In the genomic region with DNA sequence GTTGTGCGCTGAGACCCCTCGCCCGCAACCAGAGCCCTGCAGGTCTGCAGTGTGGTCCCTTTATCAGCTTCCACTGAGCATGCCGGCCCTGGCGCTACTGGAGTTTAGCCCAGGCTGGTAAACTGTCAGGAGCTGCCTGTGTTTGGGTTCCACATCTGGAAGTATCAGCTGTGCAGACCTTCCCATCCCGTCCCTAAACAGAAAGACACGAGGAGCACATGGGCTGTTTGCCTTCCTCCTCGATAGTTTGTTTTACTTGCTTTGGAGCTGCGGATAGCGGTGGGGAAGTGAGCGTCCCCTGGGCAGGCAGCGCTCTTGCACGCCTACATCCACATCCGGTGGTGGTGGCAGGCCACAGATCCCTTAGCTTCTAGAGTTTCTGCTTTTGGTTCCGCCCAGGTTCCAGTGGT, we compare ENCODE assay signal across 11 cellular contexts. TPM values are rescaled to one million over a fixed set of nuclear protein-coding genes. Genes with fewer than 3 reads are reported as not detected.
DNase-seq lines count a peak whose midpoint lies in the region; ATAC-seq, FAIRE-seq and TF ChIP-seq lines count a peak whose summit lies in the region.
"Had no signal": no experiment of that assay in that cellular context is flagged by ENCODE, and none has a peak within 500 bp of the region (broad histone marks: within the 10 kb centered on the region; RNA-seq: fewer than 3 reads in every experiment).

No MANE protein-coding gene starts in this region.

- H3K79me2 ChIP-seq in H1 (ENCODE audit: control insufficient read depth in 1 of 2, insufficient read depth in 2 of 2, low read length in 2 of 2), result no peaks in the 10 kb centered on the region

- intact Hi-C loops in heart right ventricle (cut with DNase I) (no loop called here), thyroid gland (cut with DNase I) (no loop called here)

- FAIRE-seq in H1 (lab: Jason Lieb, UNC) (no peak), frontal cortex (lab: Jason Lieb, UNC) (no peak)
- FAIRE-seq: colon had no signal

- H3K23ac ChIP-seq in H1 (ENCODE audit: insufficient read length), result no peak overlapping the region

- no peak overlapping the region for H4K8ac ChIP-seq in H1 (ENCODE audit: extremely low read depth, insufficient read depth, low read length)

- no peak overlapping the region for H4K5ac ChIP-seq in H1 (ENCODE audit: insufficient read length, low read depth, low read length)

- H3K9ac ChIP-seq in H1 (replicated peaks in 1 of 4; ENCODE audit: extremely low read depth in 1 of 4, low read depth in 3 of 4, low read length in 3 of 4), result no peak overlapping the region

- no peak overlapping the region; the same call in 1 of the 2 replicates for H2BK12ac ChIP-seq in H1 (ENCODE audit: low read depth, low read length)

- TF ChIP-seq POLR2A in H1 (IDR thresholded peaks at IDR 0.05; ENCODE audit: control extremely low read depth in 1 of 2, low read depth in 2 of 2, low read length in 2 of 2) (no peak), thyroid gland (IDR thresholded peaks at IDR 0.05) (no peak)

- H3K27ac ChIP-seq in heart right ventricle (peak overlapping the region in 2 of 10 donors; percentile 35 to 36), right atrium auricular region (no peak overlapping the region), H1 (ENCODE audit: low read depth, low read length) (0 out of 2 replicates have a peak overlapping the region, but pooled peaks have one; percentile 15), thyroid gland (peak overlapping the region in 2 of 3 donors; percentile 31 to 47)

- TF ChIP-seq EP300 in H1 (IDR thresholded peaks at IDR 0.05; ENCODE audit: borderline replicate concordance in 1 of 2, low read depth in 2 of 2, low read length in 2 of 2), result no peak

- no peak overlapping the region for H2BK20ac ChIP-seq in H1 (ENCODE audit: low read length)

- no peak overlapping the region for H2AFZ ChIP-seq in H1 (ENCODE audit: low read length)

- no peak for TF ChIP-seq RAD21 in H1 (IDR thresholded peaks at IDR 0.05 in 1 of 2, conservative IDR thresholded peaks at IDR 0.05 in 1 of 2; ENCODE audit: low read depth in 2 of 2, low read length in 2 of 2)

- peak in 1 of 2 donors; percentile 28 for DNase-seq in heart right ventricle
- DNase-seq in right atrium auricular region (ENCODE audit: low spot score), result no peak
- DNase-seq in H1 (ENCODE audit: low read depth in 1 of 2, low spot score in 2 of 2), result no peak
- DNase-seq in thyroid gland, result no peak
- no peak for DNase-seq in NK-92 treated with Interleukin-12 subunit alpha and Interleukin-12 subunit beta, amount 100 ng/mL, for 24 hours (lab: John Stamatoyannopoulos, UW)
- no peak for DNase-seq in frontal cortex (ENCODE audit: low spot score in 2 of 2)
- DNase-seq: DND-41 had no signal

- H3K36me3 ChIP-seq in heart right ventricle (no peaks in the 10 kb centered on the region), right atrium auricular region (no peaks in the 10 kb centered on the region), H1 (ENCODE audit: control insufficient read depth in 2 of 4, insufficient read depth in 4 of 4, low read length in 3 of 4) (no peaks in the 10 kb centered on the region), thyroid gland (peaks cover 0 to under 1% of the 10 kb centered on the region in 2 donors)
- H3K36me3 ChIP-seq: Peyer's patch had no signal

- no peaks in the 10 kb centered on the region for H3K79me1 ChIP-seq in H1 (ENCODE audit: low read depth, low read length)

- peak overlapping the region in 3 of 10 donors; percentile 15 to 19 (median 18) for H3K4me3 ChIP-seq in heart right ventricle
- H3K4me3 ChIP-seq in right atrium auricular region, result no peak overlapping the region
- no peak overlapping the region for H3K4me3 ChIP-seq in H1 (ENCODE audit: extremely low read depth in 1 of 4, insufficient read depth in 2 of 4, low read depth in 3 of 4, low read length in 4 of 4)
- H3K4me3 ChIP-seq in thyroid gland (replicated peaks in 1 of 3), result no peak overlapping the region
- H3K4me3 ChIP-seq: Peyer's patch had no signal

- no peak overlapping the region for H3K4me2 ChIP-seq in H1 (ENCODE audit: insufficient read depth in 1 of 2, low read depth in 2 of 2, low read length in 2 of 2)

- H4K20me1 ChIP-seq in H1 (replicated peaks in 1 of 2; ENCODE audit: control insufficient read depth in 1 of 2, insufficient read depth in 2 of 2, low read length in 2 of 2), result no peaks in the 10 kb centered on the region

- ATAC-seq in heart right ventricle, result peak in 7 of 8 donors; percentile 29 to 62 (median 48)
- ATAC-seq in HG03196 (IDR thresholded peaks at IDR 0.05; ENCODE audit: unreplicated experiment), result peak; percentile 77
- no peak for ATAC-seq in esophagus mucosa

- TF ChIP-seq CTCF in heart right ventricle (IDR thresholded peaks at IDR 0.05) (no peak), right atrium auricular region (IDR thresholded peaks at IDR 0.05) (no peak), H1 (IDR thresholded peaks at IDR 0.05; ENCODE audit: control extremely low read depth in 1 of 3, insufficient read depth in 1 of 3, low read depth in 1 of 3, low read length in 3 of 3) (no peak), thyroid gland (IDR thresholded peaks at IDR 0.05) (no peak)

- H2AK5ac ChIP-seq in H1 (ENCODE audit: low read depth, low read length), result no peak overlapping the region

- CTCF ChIA-PET in H1 (lab: Charles Lee; ENCODE audit: partially characterized antibody), result interaction anchor here (0.5 to 1.6 kb wide), 8 partner anchors 8 to 316 kb away, joined by 3 to 4 read pairs (median 3); a partner anchor contains a TSS

- peak overlapping the region; percentile 81; the same call in 1 of the 2 replicates for H2BK15ac ChIP-seq in H1 (ENCODE audit: low read length)

- no peak overlapping the region for H2BK120ac ChIP-seq in H1 (replicated peaks; ENCODE audit: low read depth, low read length)

- no peak overlapping the region for H3K56ac ChIP-seq in H1 (replicated peaks; ENCODE audit: insufficient read length, low read depth, low read length)

- H3K18ac ChIP-seq in H1 (ENCODE audit: extremely low read depth, low read length), result no peak overlapping the region

- no peak overlapping the region for H3K14ac ChIP-seq in H1 (ENCODE audit: insufficient read length)

- WGBS in heart right ventricle, 2 donors, result 54 to 57% methylated on average over 15 of the region's 15 CpGs
- WGBS in H1 (ENCODE audit: extremely low coverage in 1 of 2, insufficient coverage in 1 of 2, insufficient read length in 1 of 2, insufficient replicate concordance in 2 of 2, low coverage in 1 of 2, low lambda C conversion rate in 2 of 2, missing lambda C conversion rate in 1 of 2), 2 experiments, result 91% methylated on average over 15 of the region's 15 CpGs; no CpG with 5 or more reads in 1 of the 2 experiments
- 68 to 69% methylated on average over 15 of the region's 15 CpGs for WGBS in thyroid gland, 2 donors

- H3K4ac ChIP-seq in H1 (replicated peaks; ENCODE audit: insufficient read length, low read depth, low read length), result no peak overlapping the region

- H3K9me3 ChIP-seq in heart right ventricle (no peaks in the 10 kb centered on the region), right atrium auricular region (no peaks in the 10 kb centered on the region), H1 (ENCODE audit: insufficient read depth in 2 of 2, low read depth in 1 of 2, low read length in 1 of 2) (no peaks in the 10 kb centered on the region), thyroid gland (no peaks in the 10 kb centered on the region)
- H3K9me3 ChIP-seq: Peyer's patch had no signal

- H3K27me3 ChIP-seq in heart right ventricle (peaks cover 0 to 6% (median 0%) of the 10 kb centered on the region in 7 donors), right atrium auricular region (no peaks in the 10 kb centered on the region), H1 (replicated peaks in 1 of 4; ENCODE audit: control insufficient read depth in 3 of 4, extremely low read depth in 1 of 4, insufficient read depth in 3 of 4, low read length in 3 of 4) (no peaks in the 10 kb centered on the region), thyroid gland (no peaks in the 10 kb centered on the region)
- H3K27me3 ChIP-seq: Peyer's patch had no signal

- peaks cover 0 to 52% (median 7%) of the 10 kb centered on the region in 9 donors for H3K4me1 ChIP-seq in heart right ventricle
- peaks cover 0 to 3% of the 10 kb centered on the region in 2 donors for H3K4me1 ChIP-seq in right atrium auricular region
- peaks cover 3 to 10% (median 5%) of the 10 kb centered on the region in 4 experiments; a peak in 6 of 7 replicates for H3K4me1 ChIP-seq in H1 (replicated peaks in 1 of 4; ENCODE audit: control insufficient read depth in 3 of 4, insufficient read depth in 4 of 4, low read length in 3 of 4)
- H3K4me1 ChIP-seq in thyroid gland, result peaks cover 18 to 43% of the 10 kb centered on the region in 2 donors

- H3K23me2 ChIP-seq in H1 (ENCODE audit: low read depth, low read length), result no peaks in the 10 kb centered on the region

- H4K91ac ChIP-seq in H1 (replicated peaks; ENCODE audit: insufficient read length, low read length), result peak overlapping the region; percentile 41

- no peak overlapping the region; the same call in 1 of the 2 replicates for H2BK5ac ChIP-seq in H1 (ENCODE audit: low read depth, low read length)

- POLR2A ChIA-PET in H1 (lab: Charles Lee; ENCODE audit: partially characterized antibody), result no interaction called here

TF ChIP-seq in H1, 55 proteins besides CTCF, POLR2A, EP300 and RAD21:
- TF ChIP-seq POU5F1 (IDR thresholded peaks at IDR 0.05; ENCODE audit: low read depth, low read length), result no peak
- TF ChIP-seq NANOG (IDR thresholded peaks at IDR 0.05; ENCODE audit: insufficient read depth, low read depth, low read length, poor library complexity, severe bottlenecking), result no peak
- TF ChIP-seq JUND (IDR thresholded peaks at IDR 0.05; ENCODE audit: low read length), result no peak
- no peak for TF ChIP-seq RXRA (IDR thresholded peaks at IDR 0.05; ENCODE audit: insufficient read depth, low read depth, low read length)
- no peak for TF ChIP-seq SAP30 (IDR thresholded peaks at IDR 0.05; ENCODE audit: insufficient read depth, insufficient replicate concordance, low read length)
- TF ChIP-seq CBX8 (IDR thresholded peaks at IDR 0.05; ENCODE audit: borderline replicate concordance, low read depth, low read length), result no peak
- no peak for TF ChIP-seq RFX5 (IDR thresholded peaks at IDR 0.05; ENCODE audit: borderline replicate concordance, low read depth, low read length)

RNA-seq across cellular contexts. Expression of a gene that starts 12.5 kb away (rescaled TPM):
- total RNA-seq in heart right ventricle (10 to 100 TPM in 1 of 10 donors, 1 to 10 TPM in 9; 2.9 to 13.9 (median 5.4) TPM), right atrium auricular region (10 to 100 TPM; 10.6 to 15.4 TPM), thyroid gland (10 to 100 TPM; 40.2 to 68.3 (median 51.2) TPM), esophagus mucosa (19.8 TPM), frontal cortex (3.3 TPM)
- polyA plus RNA-seq in heart right ventricle (1 to 10 TPM; 2.1 to 3.8 TPM), H1 (2011; rRNA removed) (9.3 and 10.6 TPM in 2 replicates)
- 6.0 and 6.9 TPM in 2 replicates for total RNA-seq in H1 (2021; fragmentation: NEBNext Ultra II Directional; extraction: Animal tissue kit (Norgen Biotek cat#: 25700))
- polyA plus RNA-seq in H1 (2011; cell fraction: cytosol; rRNA removed), result 10.6 TPM
- 25.7 TPM for polyA plus RNA-seq in H1 (2011; cell fraction: nucleus; rRNA removed)
- 6.0 to 8.6 TPM (median 8.3 TPM) in 4 replicates for polyA plus RNA-seq in H1 (2012, experiment 1 of 2)
- 6.4 TPM for polyA plus RNA-seq in H1 (2012, experiment 2 of 2)
- polyA plus RNA-seq in H1 (2013, experiment 1 of 2), result 5.4 TPM
- 4.9 TPM for polyA plus RNA-seq in H1 (2013, experiment 2 of 2)
- 14.2 and 17.4 TPM in 2 replicates for polyA minus RNA-seq in H1 (2011; rRNA and poly(A)+ RNA removed)
- 5.9 TPM for polyA minus RNA-seq in H1 (2011; cell fraction: cytosol; rRNA and poly(A)+ RNA removed)
- 29.7 TPM for polyA minus RNA-seq in H1 (2011; cell fraction: nucleus; rRNA and poly(A)+ RNA removed)

Comparison
In these comparisons a context has a peak if more than half of its experiments do, and no peak if none do; other contexts are left out.
1. H3K27ac ChIP-seq: peak in H1 (single experiment) and thyroid gland (2 of 3); none in right atrium auricular region (0 of 2).